ENCODE assay signal across 1 cellular context in genomic region chr3:66412176-66412887, GRCh38.
TF ChIP-seq lines count a peak whose summit lies in the region.

No MANE protein-coding gene starts in this region.

TF ChIP-seq in HepG2, 621 proteins besides CTCF, POLR2A, EP300 and RAD21 (continued from another document):
- no peak for TF ChIP-seq ZNF710 (CRISPR knock-in tag; IDR thresholded peaks at IDR 0.05; ENCODE audit: borderline replicate concordance)
- no peak for TF ChIP-seq SATB2 (CRISPR knock-in tag; IDR thresholded peaks at IDR 0.05)
